Comparison of ENCODE assay signal across 15 cellular contexts in genomic region chr19:49663224-49663623, GRCh38. TPM values are rescaled to one million over a fixed set of nuclear protein-coding genes. Genes with fewer than 3 reads are reported as not detected.
DNase-seq lines count a peak whose midpoint lies in the region; ATAC-seq, FAIRE-seq and TF ChIP-seq lines count a peak whose summit lies in the region.
"Had no signal": no experiment of that assay in that cellular context is flagged by ENCODE, and none has a peak within 500 bp of the region (broad histone marks: within the 10 kb centered on the region; RNA-seq: fewer than 3 reads in every experiment).

No MANE protein-coding gene starts in this region.

- DNase-seq in activated CD4-positive, alpha-beta T cell treated with anti-CD3 and anti-CD28 coated beads, Interleukin-2, amount 10 ng/mL, durations not matched to agents 24 days and 14 days, result peak; percentile 57
- DNase-seq in activated CD4-positive, alpha-beta T cell treated with anti-CD3 and anti-CD28 coated beads for 1 hour, result no peak
- DNase-seq in MM.1S (no peak), small intestine (no peak), caudate nucleus (lab: John Stamatoyannopoulos, UW) (no peak), T-helper 9 cell (no peak), NCI-H226 (no peak)
- DNase-seq in central memory CD8-positive, alpha-beta T cell (ENCODE audit: low spot score in 2 of 2), result no peak
- DNase-seq: activated CD4-positive, CD25-positive, alpha-beta regulatory T cell; adrenal gland; EL; left colon; MG63; RPMI8226 had no signal

- peaks cover 30% of the 10 kb centered on the region for H3F3A ChIP-seq in MM.1S (ENCODE audit: insufficient read depth, low read length)

- no peaks in the 10 kb centered on the region for H4K20me1 ChIP-seq in MM.1S (ENCODE audit: insufficient read depth, low read length)

- H3K4me1 ChIP-seq in MM.1S (ENCODE audit: low read length) (peaks cover 18% of the 10 kb centered on the region), small intestine (ENCODE audit: control insufficient read depth in 2 of 2, insufficient read depth in 1 of 2, low read depth in 1 of 2, low read length in 1 of 2) (peaks cover 4 to 7% of the 10 kb centered on the region in 2 donors)

- H3K4me3 Mint-ChIP-seq in activated CD4-positive, alpha-beta T cell treated with anti-CD3 and anti-CD28 coated beads, Interleukin-2, amount 10 ng/mL, durations not matched to agents 24 days and 14 days, result peak overlapping the region; percentile 97
- peak overlapping the region; percentile 99 for H3K4me3 Mint-ChIP-seq in central memory CD8-positive, alpha-beta T cell

- H3K4me2 ChIP-seq in MM.1S (ENCODE audit: low read depth, low read length), result peak overlapping the region; percentile 61

- H3K9me2 ChIP-seq in MM.1S (replicated peaks; ENCODE audit: insufficient read depth, low read length), result no peaks in the 10 kb centered on the region

- H3K9me3 ChIP-seq in MM.1S (replicated peaks; ENCODE audit: insufficient read depth, low read length) (no peaks in the 10 kb centered on the region), small intestine (ENCODE audit: control insufficient read depth, low read depth) (no peaks in the 10 kb centered on the region)
- H3K9me3 ChIP-seq: adrenal gland, MG63, pancreas had no signal

- peaks cover 50% of the 10 kb centered on the region for H3K79me2 ChIP-seq in MM.1S (ENCODE audit: low read length)

- H3K36me3 ChIP-seq in MM.1S (replicated peaks; ENCODE audit: insufficient read depth, low read length), result no peaks in the 10 kb centered on the region
- H3K36me3 ChIP-seq in small intestine (ENCODE audit: control insufficient read depth in 2 of 2, insufficient read depth in 2 of 2, low read length in 2 of 2), result peaks cover 12 to 15% of the 10 kb centered on the region in 2 donors

- no peaks in the 10 kb centered on the region for H3K9me3 Mint-ChIP-seq in activated CD4-positive, alpha-beta T cell treated with anti-CD3 and anti-CD28 coated beads, Interleukin-2, amount 10 ng/mL, durations not matched to agents 24 days and 14 days
- H3K9me3 Mint-ChIP-seq in central memory CD8-positive, alpha-beta T cell, result no peaks in the 10 kb centered on the region

- WGBS in small intestine, 3 donors, result 69 to 82% (median 73%) methylated on average over 11 to 12 of the region's 12 CpGs

- H3K27ac Mint-ChIP-seq in activated CD4-positive, alpha-beta T cell treated with anti-CD3 and anti-CD28 coated beads, Interleukin-2, amount 10 ng/mL, durations not matched to agents 24 days and 14 days, result peak overlapping the region; percentile 95
- H3K27ac Mint-ChIP-seq in central memory CD8-positive, alpha-beta T cell (ENCODE audit: low read depth), result peak overlapping the region; percentile 96

- H3K27me3 ChIP-seq in MM.1S (replicated peaks; ENCODE audit: insufficient read depth, low read length), result no peaks in the 10 kb centered on the region
- H3K27me3 ChIP-seq in small intestine (ENCODE audit: control insufficient read depth in 2 of 2, insufficient read depth in 2 of 2, low read length in 2 of 2), result no peaks in the 10 kb centered on the region
- H3K27me3 ChIP-seq: adrenal gland, MG63, pancreas had no signal

- no peak for TF ChIP-seq CTCF in MM.1S (IDR thresholded peaks at IDR 0.05; ENCODE audit: low read length)

- H3K27ac ChIP-seq in MM.1S (ENCODE audit: low read length), result peak overlapping the region; percentile 89; the same call in 1 of the 2 replicates
- H3K27ac ChIP-seq in small intestine (ENCODE audit: low read depth in 1 of 2, low read length in 1 of 2), result peak overlapping the region; percentile 30 to 72
- H3K27ac ChIP-seq in caudate nucleus (ENCODE audit: low read depth, low read length), result no peak overlapping the region

- ATAC-seq in central memory CD8-positive, alpha-beta T cell (replicated peaks; ENCODE audit: extremely low read depth, poor library complexity, severe bottlenecking), result no peak
- ATAC-seq: left colon, pancreas had no signal

- intact Hi-C loops in activated CD4-positive, alpha-beta T cell treated with anti-CD3 and anti-CD28 coated beads, Interleukin-2, amount 10 ng/mL, durations not matched to agents 24 days and 14 days (cut with micrococcal nuclease), result loop anchor here (10.0 kb wide), 1 partner anchor 1028 kb away; the partner anchor contains the start of gene DBP

- no peaks in the 10 kb centered on the region for H3K27me3 Mint-ChIP-seq in activated CD4-positive, alpha-beta T cell treated with anti-CD3 and anti-CD28 coated beads, Interleukin-2, amount 10 ng/mL, durations not matched to agents 24 days and 14 days
- H3K27me3 Mint-ChIP-seq in central memory CD8-positive, alpha-beta T cell, result no peaks in the 10 kb centered on the region

- no peak for FAIRE-seq in small intestine (lab: Jason Lieb, UNC)
- FAIRE-seq: pancreas had no signal

- peak overlapping the region; percentile 96 for H3K4me3 ChIP-seq in MM.1S (ENCODE audit: low read length)
- peak overlapping the region in 1 of 2 donors; percentile 6 for H3K4me3 ChIP-seq in small intestine (ENCODE audit: low read depth in 1 of 2, low read length in 2 of 2)

- H3K4me1 Mint-ChIP-seq in activated CD4-positive, alpha-beta T cell treated with anti-CD3 and anti-CD28 coated beads, Interleukin-2, amount 10 ng/mL, durations not matched to agents 24 days and 14 days, result peaks cover 37% of the 10 kb centered on the region
- H3K4me1 Mint-ChIP-seq in central memory CD8-positive, alpha-beta T cell, result peaks cover 39% of the 10 kb centered on the region

- H3K36me3 Mint-ChIP-seq in activated CD4-positive, alpha-beta T cell treated with anti-CD3 and anti-CD28 coated beads, Interleukin-2, amount 10 ng/mL, durations not matched to agents 24 days and 14 days (ENCODE audit: low read depth), result peaks cover 40% of the 10 kb centered on the region
- peaks cover 44% of the 10 kb centered on the region for H3K36me3 Mint-ChIP-seq in central memory CD8-positive, alpha-beta T cell (ENCODE audit: insufficient read depth)

- H2AFZ ChIP-seq in MM.1S (ENCODE audit: low read length), result no peak overlapping the region

- H3K9ac ChIP-seq in MM.1S (ENCODE audit: low read length), result peak overlapping the region; percentile 87; the same call in 1 of the 2 replicates

RNA-seq across cellular contexts. Expression of gene IRF3, which starts 2.4 kb away (rescaled TPM):
- total RNA-seq in activated CD4-positive, alpha-beta T cell treated with anti-CD3 and anti-CD28 coated beads, Interleukin-2, amount 10 ng/mL, durations not matched to agents 24 days and 14 days, result 146 and 151 TPM in 2 replicates
- 100 to 1,000 TPM in 2 of 3 donors, 10 to 100 TPM in 1; 98.4 to 255 (median 139) TPM for polyA plus RNA-seq in small intestine

RNA-seq across cellular contexts. Expression of gene BCL2L12, which starts 2.5 kb away (rescaled TPM):
- total RNA-seq in activated CD4-positive, alpha-beta T cell treated with anti-CD3 and anti-CD28 coated beads, Interleukin-2, amount 10 ng/mL, durations not matched to agents 24 days and 14 days, result 69.3 and 72.0 TPM in 2 replicates
- polyA plus RNA-seq in small intestine, result 10 to 100 TPM; 11.2 to 36.6 (median 14.1) TPM

RNA-seq across cellular contexts. Expression of gene PRMT1, which starts 13.8 kb away (rescaled TPM):
- 510 and 512 TPM in 2 replicates for total RNA-seq in activated CD4-positive, alpha-beta T cell treated with anti-CD3 and anti-CD28 coated beads, Interleukin-2, amount 10 ng/mL, durations not matched to agents 24 days and 14 days
- 100 to 1,000 TPM in 1 of 3 donors, 10 to 100 TPM in 2; 56.8 to 194 (median 86.7) TPM for polyA plus RNA-seq in small intestine

RNA-seq across cellular contexts. Expression of gene SCAF1, which starts 21.2 kb away (rescaled TPM):
- 75.0 and 84.9 TPM in 2 replicates for total RNA-seq in activated CD4-positive, alpha-beta T cell treated with anti-CD3 and anti-CD28 coated beads, Interleukin-2, amount 10 ng/mL, durations not matched to agents 24 days and 14 days
- polyA plus RNA-seq in small intestine, result 10 to 100 TPM; 10.5 to 21.4 (median 18.1) TPM

RNA-seq across cellular contexts. Expression of gene RRAS, which starts 23.3 kb away (rescaled TPM):
- total RNA-seq in activated CD4-positive, alpha-beta T cell treated with anti-CD3 and anti-CD28 coated beads, Interleukin-2, amount 10 ng/mL, durations not matched to agents 24 days and 14 days, result 4.1 and 5.0 TPM in 2 replicates
- polyA plus RNA-seq in small intestine, result 100 to 1,000 TPM in 2 of 3 donors, 10 to 100 TPM in 1; 66.4 to 105 (median 105) TPM
